ENCODE assay signal across 1 cellular context in the genomic region with DNA sequence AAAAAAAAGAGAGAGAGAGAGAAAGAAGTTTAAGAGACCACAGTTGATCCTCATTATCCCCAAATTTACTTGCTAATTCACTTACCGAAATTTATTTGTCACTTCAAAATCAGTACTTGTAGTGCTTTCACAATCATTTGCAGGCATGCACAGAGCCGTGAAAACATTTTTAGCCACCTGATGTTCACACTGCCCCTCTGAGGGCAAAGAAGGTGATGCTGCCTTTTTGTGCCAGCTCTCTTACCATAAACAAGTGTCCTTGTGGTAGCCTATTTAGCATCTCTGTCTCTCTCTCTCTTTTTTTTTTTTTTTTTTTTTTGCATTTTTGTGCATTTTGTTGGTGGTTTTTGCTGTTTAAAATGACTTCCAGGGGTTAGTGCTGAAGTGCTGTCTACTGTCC.
TF ChIP-seq lines count a peak whose summit lies in the region.

No MANE protein-coding gene starts in this region.

TF ChIP-seq in SK-N-SH treated with all-trans-retinoic acid at 6 μM for 48 hours, 23 proteins besides CTCF, POLR2A, EP300 and RAD21 (continued from another document):
- TF ChIP-seq BACH2 (CRISPR knock-in tag; IDR thresholded peaks at IDR 0.05; ENCODE audit: borderline replicate concordance) (no peak), RARB (CRISPR knock-in tag; IDR thresholded peaks at IDR 0.05) (no peak), ZNF8 (CRISPR knock-in tag; IDR thresholded peaks at IDR 0.05) (no peak), SNAI2 (CRISPR knock-in tag; IDR thresholded peaks at IDR 0.05) (no peak), TCF4 (CRISPR knock-in tag; IDR thresholded peaks at IDR 0.05; ENCODE audit: borderline replicate concordance) (no peak), TSHZ2 (CRISPR knock-in tag; IDR thresholded peaks at IDR 0.05) (no peak)
- TF ChIP-seq, protein P1, sequence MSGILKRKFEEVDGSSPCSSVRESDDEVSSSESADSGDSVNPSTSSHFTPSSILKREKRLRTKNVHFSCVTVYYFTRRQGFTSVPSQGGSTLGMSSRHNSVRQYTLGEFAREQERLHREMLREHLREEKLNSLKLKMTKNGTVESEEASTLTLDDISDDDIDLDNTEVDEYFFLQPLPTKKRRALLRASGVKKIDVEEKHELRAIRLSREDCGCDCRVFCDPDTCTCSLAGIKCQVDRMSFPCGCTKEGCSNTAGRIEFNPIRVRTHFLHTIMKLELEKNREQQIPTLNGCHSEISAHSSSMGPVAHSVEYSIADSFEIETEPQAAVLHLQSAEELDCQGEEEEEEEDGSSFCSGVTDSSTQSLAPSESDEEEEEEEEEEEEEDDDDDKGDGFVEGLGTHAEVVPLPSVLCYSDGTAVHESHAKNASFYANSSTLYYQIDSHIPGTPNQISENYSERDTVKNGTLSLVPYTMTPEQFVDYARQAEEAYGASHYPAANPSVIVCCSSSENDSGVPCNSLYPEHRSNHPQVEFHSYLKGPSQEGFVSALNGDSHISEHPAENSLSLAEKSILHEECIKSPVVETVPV (CRISPR knock-in tag; IDR thresholded peaks at IDR 0.05): no peak
TF ChIP-seq in SK-N-SH treated with all-trans-retinoic acid at 6 μM for 48 hours: peak in this region for 0.
